11 cellular contexts compared by ENCODE assay signal in genomic region chr3:50588759-50589433, GRCh38. TPM values are rescaled to one million over a fixed set of nuclear protein-coding genes. Genes with fewer than 3 reads are reported as not detected.
DNase-seq lines count a peak whose midpoint lies in the region; ATAC-seq and TF ChIP-seq lines count a peak whose summit lies in the region.
"Had no signal": no experiment of that assay in that cellular context is flagged by ENCODE, and none has a peak within 500 bp of the region (broad histone marks: within the 10 kb centered on the region; RNA-seq: fewer than 3 reads in every experiment).

No MANE protein-coding gene starts in this region.

- no peaks in the 10 kb centered on the region for H3K27me3 ChIP-seq in fibroblast of lung (ENCODE audit: control insufficient read depth, insufficient read depth, low read length)

- peak overlapping the region; percentile 48 for H3K4me3 Mint-ChIP-seq in activated CD8-positive, alpha-beta memory T cell treated with anti-CD3 and anti-CD28 coated beads, Interleukin-2, amount 10 ng/mL, durations not matched to agents 7 days and 5 days
- peak overlapping the region; percentile 13 to 69 (median 34) for H3K4me3 Mint-ChIP-seq in T-cell
- peak overlapping the region; percentile 66 for H3K4me3 Mint-ChIP-seq in stimulated activated effector memory CD8-positive, alpha-beta T cell treated with anti-CD3 and anti-CD28 coated beads, Interleukin-12 subunit alpha, Interleukin-12 subunit beta, amount 100 ng/mL, for 72 hours

- H3K27ac ChIP-seq in fibroblast of lung (ENCODE audit: insufficient read depth, low read length): no peak overlapping the region
- H3K27ac ChIP-seq: prostate gland had no signal

- no peaks in the 10 kb centered on the region for H3K79me2 ChIP-seq in fibroblast of lung (ENCODE audit: control insufficient read depth, insufficient read depth, low read length)

- peaks cover 14% of the 10 kb centered on the region for H3K36me3 Mint-ChIP-seq in activated CD8-positive, alpha-beta memory T cell treated with anti-CD3 and anti-CD28 coated beads, Interleukin-2, amount 10 ng/mL, durations not matched to agents 7 days and 5 days
- H3K36me3 Mint-ChIP-seq in T-cell: peaks cover 3% of the 10 kb centered on the region
- H3K36me3 Mint-ChIP-seq in stimulated activated effector memory CD8-positive, alpha-beta T cell treated with anti-CD3 and anti-CD28 coated beads, Interleukin-12 subunit alpha, Interleukin-12 subunit beta, amount 100 ng/mL, for 72 hours: peaks cover 81% of the 10 kb centered on the region

- no peaks in the 10 kb centered on the region for H3K4me1 ChIP-seq in fibroblast of lung (ENCODE audit: control insufficient read depth, extremely low read depth, insufficient read depth, low read length)

- H3K4me3 ChIP-seq in fibroblast of lung (replicated peaks in 1 of 4; ENCODE audit: control extremely low read depth in 1 of 4, insufficient read depth in 1 of 4, low read depth in 3 of 4, low read length in 4 of 4): no peak overlapping the region
- H3K4me3 ChIP-seq: prostate gland had no signal

- no peaks in the 10 kb centered on the region for H4K20me1 ChIP-seq in fibroblast of lung (ENCODE audit: control insufficient read depth, extremely low read depth, insufficient read depth, low read length)

- peak overlapping the region; percentile 98 for H3K27ac Mint-ChIP-seq in activated CD8-positive, alpha-beta memory T cell treated with anti-CD3 and anti-CD28 coated beads, Interleukin-2, amount 10 ng/mL, durations not matched to agents 7 days and 5 days
- peak overlapping the region; percentile 88 to 93 for H3K27ac Mint-ChIP-seq in T-cell
- H3K27ac Mint-ChIP-seq in stimulated activated effector memory CD8-positive, alpha-beta T cell treated with anti-CD3 and anti-CD28 coated beads, Interleukin-12 subunit alpha, Interleukin-12 subunit beta, amount 100 ng/mL, for 72 hours: peak overlapping the region; percentile 97

- H3K36me3 ChIP-seq in fibroblast of lung (ENCODE audit: control insufficient read depth, insufficient read depth, low read length): no peaks in the 10 kb centered on the region
- H3K36me3 ChIP-seq: prostate gland had no signal

- H2AFZ ChIP-seq in fibroblast of lung (ENCODE audit: low read length): no peak overlapping the region

- ATAC-seq in activated CD8-positive, alpha-beta memory T cell treated with anti-CD3 and anti-CD28 coated beads, Interleukin-2, amount 10 ng/mL, durations not matched to agents 7 days and 5 days: no peak
- no peak for ATAC-seq in T-cell (replicated peaks in 1 of 4)
- no peak for ATAC-seq in stimulated activated effector memory CD8-positive, alpha-beta T cell treated with anti-CD3 and anti-CD28 coated beads, Interleukin-12 subunit alpha, Interleukin-12 subunit beta, amount 100 ng/mL, for 72 hours
- ATAC-seq in GM21723 (IDR thresholded peaks at IDR 0.05; ENCODE audit: unreplicated experiment): no peak

- no peak for DNase-seq in activated CD8-positive, alpha-beta memory T cell treated with anti-CD3 and anti-CD28 coated beads, Interleukin-2, amount 10 ng/mL, durations not matched to agents 7 days and 5 days
- no peak for DNase-seq in activated CD8-positive, alpha-beta memory T cell treated with anti-CD3 and anti-CD28 coated beads, Interleukin-2, amount 50 U/mL, for 4 hours
- DNase-seq in T-cell (no peak), fibroblast of lung (ENCODE audit: low read depth in 2 of 2) (peak; percentile 18 to 27), DMS153 (lab: John Stamatoyannopoulos, UW) (no peak), GOT3 (lab: John Stamatoyannopoulos, UW) (no peak)
- DNase-seq in stimulated activated effector memory CD8-positive, alpha-beta T cell treated with anti-CD3 and anti-CD28 coated beads, Interleukin-12 subunit alpha, Interleukin-12 subunit beta, amount 100 ng/mL, for 72 hours (ENCODE audit: low spot score in 2 of 2): no peak
- DNase-seq: amygdala, mesendoderm had no signal

- POLR2A ChIA-PET in T-cell (lab: Charles Lee): interaction anchor here (0.6 to 1.9 kb wide), 4 partner anchors 8 to 27 kb away, joined by 4 to 7 read pairs (median 4); no protein-coding TSS in a partner anchor

- no peak overlapping the region for H3K4me2 ChIP-seq in fibroblast of lung (ENCODE audit: extremely low read depth, insufficient read depth, low read length)

- no peak for TF ChIP-seq CTCF in fibroblast of lung (conservative IDR thresholded peaks at IDR 0.05 in 1 of 2, IDR thresholded peaks at IDR 0.05 in 1 of 2; ENCODE audit: low read depth in 1 of 2, low read length in 2 of 2)

- peaks cover 84% of the 10 kb centered on the region for H3K4me1 Mint-ChIP-seq in activated CD8-positive, alpha-beta memory T cell treated with anti-CD3 and anti-CD28 coated beads, Interleukin-2, amount 10 ng/mL, durations not matched to agents 7 days and 5 days
- H3K4me1 Mint-ChIP-seq in T-cell: peaks cover 58 to 79% (median 76%) of the 10 kb centered on the region in 3 donors
- H3K4me1 Mint-ChIP-seq in stimulated activated effector memory CD8-positive, alpha-beta T cell treated with anti-CD3 and anti-CD28 coated beads, Interleukin-12 subunit alpha, Interleukin-12 subunit beta, amount 100 ng/mL, for 72 hours: peaks cover 89% of the 10 kb centered on the region

- H3K27me3 Mint-ChIP-seq in activated CD8-positive, alpha-beta memory T cell treated with anti-CD3 and anti-CD28 coated beads, Interleukin-2, amount 10 ng/mL, durations not matched to agents 7 days and 5 days: no peaks in the 10 kb centered on the region
- no peaks in the 10 kb centered on the region for H3K27me3 Mint-ChIP-seq in T-cell

- no peak overlapping the region for H3K9ac ChIP-seq in fibroblast of lung (ENCODE audit: insufficient read depth, low read length)

- CTCF ChIA-PET in activated CD8-positive, alpha-beta memory T cell treated with anti-CD3 and anti-CD28 coated beads, Interleukin-2, amount 10 ng/mL, durations not matched to agents 7 days and 5 days (lab: Charles Lee): interaction anchor here (1.0 to 10.3 kb wide), 6 partner anchors 8 to 64 kb away, joined by 4 to 347 read pairs (median 86); partner anchors contain the start of genes C3orf18, CISH, HEMK1 and MAPKAPK3
- CTCF ChIA-PET in T-cell (lab: Charles Lee): interaction anchor here (0.7 to 4.6 kb wide), 12 partner anchors 8 to 555 kb away, joined by 3 to 40 read pairs (median 6); partner anchors contain the start of genes C3orf18 (in 1 of the 2), CISH (in 1 of the 2), HEMK1 (in 1 of the 2) and MAPKAPK3 (in 1 of the 2)

- no peaks in the 10 kb centered on the region for H3K9me3 Mint-ChIP-seq in activated CD8-positive, alpha-beta memory T cell treated with anti-CD3 and anti-CD28 coated beads, Interleukin-2, amount 10 ng/mL, durations not matched to agents 7 days and 5 days (ENCODE audit: low read depth)
- H3K9me3 Mint-ChIP-seq in T-cell: no peaks in the 10 kb centered on the region
- H3K9me3 Mint-ChIP-seq in stimulated activated effector memory CD8-positive, alpha-beta T cell treated with anti-CD3 and anti-CD28 coated beads, Interleukin-12 subunit alpha, Interleukin-12 subunit beta, amount 100 ng/mL, for 72 hours: no peaks in the 10 kb centered on the region

- no peaks in the 10 kb centered on the region for H3K9me3 ChIP-seq in fibroblast of lung (ENCODE audit: control insufficient read depth, insufficient read depth, low read depth, low read length)
- H3K9me3 ChIP-seq: prostate gland had no signal

RNA-seq across cellular contexts. Expression of gene HEMK1, which starts 19.6 kb away (rescaled TPM):
- total RNA-seq in activated CD8-positive, alpha-beta memory T cell treated with anti-CD3 and anti-CD28 coated beads, Interleukin-2, amount 10 ng/mL, durations not matched to agents 7 days and 5 days: 10 to 100 TPM; 49.9 to 61.3 TPM
- total RNA-seq in T-cell: 10 to 100 TPM; 35.5 to 66.6 (median 42.0) TPM
- total RNA-seq in fibroblast of lung: 8.2 and 12.7 TPM in 2 replicates
- polyA plus RNA-seq in fibroblast of lung: 6.1 and 8.4 TPM in 2 replicates
- polyA plus RNA-seq in fibroblast of lung (2012): 11.9 and 14.5 TPM in 2 replicates
- 14.7 and 18.1 TPM in 2 replicates for polyA minus RNA-seq in fibroblast of lung (ENCODE audit: low replicate concordance)

RNA-seq across cellular contexts. Expression of gene C3orf18, which starts 21.3 kb away (rescaled TPM):
- total RNA-seq in activated CD8-positive, alpha-beta memory T cell treated with anti-CD3 and anti-CD28 coated beads, Interleukin-2, amount 10 ng/mL, durations not matched to agents 7 days and 5 days: 10 to 100 TPM; 15.6 to 17.8 TPM
- total RNA-seq in T-cell: 10 to 100 TPM; 15.3 to 24.7 (median 19.5) TPM
- 14.1 and 25.8 TPM in 2 replicates for total RNA-seq in fibroblast of lung
- 8.7 and 9.4 TPM in 2 replicates for polyA plus RNA-seq in fibroblast of lung
- polyA plus RNA-seq in fibroblast of lung (2012): 8.9 and 10.1 TPM in 2 replicates
- 13.2 and 18.4 TPM in 2 replicates for polyA minus RNA-seq in fibroblast of lung (ENCODE audit: low replicate concordance)

RNA-seq across cellular contexts. Expression of gene CISH, which starts 22.7 kb away (rescaled TPM):
- total RNA-seq in activated CD8-positive, alpha-beta memory T cell treated with anti-CD3 and anti-CD28 coated beads, Interleukin-2, amount 10 ng/mL, durations not matched to agents 7 days and 5 days: 100 to 1,000 TPM; 266 to 369 TPM
- total RNA-seq in T-cell (100 to 1,000 TPM in 3 of 5 donors, 10 to 100 TPM in 2; 37.4 to 217 (median 190) TPM), fibroblast of lung (0.99 and 1.0 TPM in 2 replicates)
- 1.6 and 1.9 TPM in 2 replicates for polyA plus RNA-seq in fibroblast of lung
- polyA plus RNA-seq in fibroblast of lung (2012): 2.4 and 2.7 TPM in 2 replicates
- 7.9 and 10.8 TPM in 2 replicates for polyA minus RNA-seq in fibroblast of lung (ENCODE audit: low replicate concordance)

RNA-seq across cellular contexts. Expression of gene MAPKAPK3, which starts 28.1 kb away (rescaled TPM):
- 100 to 1,000 TPM; 156 to 175 TPM for total RNA-seq in activated CD8-positive, alpha-beta memory T cell treated with anti-CD3 and anti-CD28 coated beads, Interleukin-2, amount 10 ng/mL, durations not matched to agents 7 days and 5 days
- 10 to 100 TPM; 35.1 to 66.6 (median 53.0) TPM for total RNA-seq in T-cell
- total RNA-seq in fibroblast of lung: 25.4 and 34.3 TPM in 2 replicates
- polyA plus RNA-seq in fibroblast of lung: 38.4 and 44.6 TPM in 2 replicates
- polyA plus RNA-seq in fibroblast of lung (2012): 34.2 and 38.7 TPM in 2 replicates
- 56.9 and 60.2 TPM in 2 replicates for polyA minus RNA-seq in fibroblast of lung (ENCODE audit: low replicate concordance)

Comparison
In these comparisons a context has a peak if more than half of its experiments do, and no peak if none do; other contexts are left out.
1. DNase-seq: peak in fibroblast of lung (2 of 2); none in activated CD8-positive, alpha-beta memory T cell treated with anti-CD3 and anti-CD28 coated beads, Interleukin-2, amount 10 ng/mL, durations not matched to agents 7 days and 5 days (single experiment), activated CD8-positive, alpha-beta memory T cell treated with anti-CD3 and anti-CD28 coated beads, Interleukin-2, amount 50 U/mL, for 4 hours (single experiment), T-cell (0 of 34), stimulated activated effector memory CD8-positive, alpha-beta T cell treated with anti-CD3 and anti-CD28 coated beads, Interleukin-12 subunit alpha, Interleukin-12 subunit beta, amount 100 ng/mL, for 72 hours (0 of 2), DMS153 (single experiment) and GOT3 (single experiment).
2. RNA of gene CISH, which starts 22.7 kb away (total RNA-seq): 266 to 369 TPM in activated CD8-positive, alpha-beta memory T cell treated with anti-CD3 and anti-CD28 coated beads, Interleukin-2, amount 10 ng/mL, durations not matched to agents 7 days and 5 days and 37.4 to 217 TPM in T-cell; 0.99 to 1.0 TPM in fibroblast of lung; every median in the first group is over 10 times any median in the second.
3. Peak in every context shown above with its lines, with median percentiles within 50 percentile points of each other: H3K27ac Mint-ChIP-seq and H3K4me3 Mint-ChIP-seq.